12 cellular contexts compared by ENCODE assay signal in the genomic region with DNA sequence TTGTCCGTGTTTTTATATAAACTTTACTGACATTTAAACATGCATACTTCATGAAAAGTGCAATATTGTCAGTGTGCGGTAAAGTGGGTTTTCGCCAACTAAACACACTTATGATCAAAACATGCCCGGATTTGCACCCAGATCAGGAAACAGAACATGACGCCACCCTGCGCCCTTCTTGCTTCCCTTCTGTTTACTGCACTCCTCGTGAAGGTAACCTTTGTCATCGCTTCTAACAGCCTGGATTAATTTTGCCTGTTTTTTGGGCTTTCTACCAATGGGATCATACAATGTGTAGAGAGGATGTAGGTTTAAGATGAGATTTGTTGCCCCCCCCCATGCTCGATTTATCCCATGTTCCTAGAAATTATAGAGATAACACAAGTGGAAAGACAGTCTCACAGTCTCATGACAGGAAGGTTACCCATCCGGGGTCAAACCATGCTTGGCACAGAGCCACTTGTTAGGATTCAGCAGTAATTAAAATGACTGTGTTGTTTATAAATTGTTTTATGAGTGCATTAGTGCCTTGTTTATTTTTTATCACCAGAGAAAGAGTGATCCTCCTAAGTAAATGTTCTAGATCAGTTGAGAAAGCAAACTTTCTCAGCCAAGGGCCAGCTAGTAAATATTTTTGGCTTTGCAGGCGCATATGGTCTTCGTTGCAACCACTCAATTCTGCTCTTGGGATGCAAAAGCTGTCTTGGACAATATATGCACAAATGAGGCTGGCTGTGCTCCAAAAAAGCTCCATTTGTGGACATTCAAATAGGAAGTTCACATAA.
DNase-seq lines count a peak whose midpoint lies in the region; ATAC-seq and TF ChIP-seq lines count a peak whose summit lies in the region.
"Had no signal": no experiment of that assay in that cellular context is flagged by ENCODE, and none has a peak within 500 bp of the region (broad histone marks: within the 10 kb centered on the region; RNA-seq: fewer than 3 reads in every experiment).

No MANE protein-coding gene starts in this region.

- H3K4me1 ChIP-seq in SJCRH30, result peaks cover 7% of the 10 kb centered on the region

- H3K9me3 ChIP-seq in SJCRH30 (replicated peaks), result no peaks in the 10 kb centered on the region; the same call in 1 of the 2 replicates

- ATAC-seq in GM18873 (IDR thresholded peaks at IDR 0.05; ENCODE audit: low FRiP score, unreplicated experiment), result no peak
- no peak for ATAC-seq in GM21515 (IDR thresholded peaks at IDR 0.05; ENCODE audit: unreplicated experiment)

- peak overlapping the region; percentile 84 for H3K27ac Mint-ChIP-seq in HFFc6
- H3K27ac Mint-ChIP-seq: dendritic cell treated with granulocyte-macrophage colony-stimulating factor and Interleukin-4, amounts not matched to agents 40 ng/mL and 50 ng/mL, for 4 days had no signal

- peak overlapping the region; percentile 37 for H3K4me3 ChIP-seq in coronary artery
- H3K4me3 ChIP-seq in SJCRH30, result no peak overlapping the region

- peaks cover 55% of the 10 kb centered on the region for H3K4me1 Mint-ChIP-seq in HFFc6 (ENCODE audit: low read depth)

- DNase-seq in AG08396 (ENCODE audit: low spot score), result peak; percentile 24
- DNase-seq in HFFc6, result peak; percentile 37
- DNase-seq in coronary artery (ENCODE audit: low spot score), result no peak
- peak; percentile 71 to 93 for DNase-seq in lung microvascular endothelial cell (ENCODE audit: low read depth in 2 of 2)
- DNase-seq in NCI-H1092 treated with DMSO at 0.1 percent for 48 hours (lab: John Stamatoyannopoulos, UW), result no peak
- no peak for DNase-seq in SJCRH30
- DNase-seq: DMS53; NCI-H524; stimulated activated CD8-positive, alpha-beta memory T cell treated with anti-CD3 and anti-CD28 coated beads, Interleukin-4, amount 100 ng/mL, for 48 hours had no signal

- peaks cover 9% of the 10 kb centered on the region for H3K27me3 Mint-ChIP-seq in HFFc6 (ENCODE audit: insufficient read depth)
- H3K27me3 Mint-ChIP-seq: dendritic cell treated with granulocyte-macrophage colony-stimulating factor and Interleukin-4, amounts not matched to agents 40 ng/mL and 50 ng/mL, for 4 days had no signal

- TF ChIP-seq CTCF in HFFc6 (IDR thresholded peaks at IDR 0.05), result no peak
- TF ChIP-seq CTCF in coronary artery (IDR thresholded peaks at IDR 0.05), result no peak

- H3K27ac ChIP-seq in coronary artery (peak overlapping the region; percentile 48 to 89), SJCRH30 (no peak overlapping the region)

- H3K4me3 Mint-ChIP-seq in HFFc6, result peak overlapping the region; percentile 60
- H3K4me3 Mint-ChIP-seq: dendritic cell treated with granulocyte-macrophage colony-stimulating factor and Interleukin-4, amounts not matched to agents 40 ng/mL and 50 ng/mL, for 4 days had no signal

- H3K36me3 Mint-ChIP-seq in HFFc6 (ENCODE audit: low read depth), result peaks cover 18% of the 10 kb centered on the region

- peaks cover 3% of the 10 kb centered on the region; the same call in 1 of the 2 replicates for H3K9me3 Mint-ChIP-seq in HFFc6

- H3K36me3 ChIP-seq in SJCRH30, result 0 out of 2 replicates have a peak, but pooled peaks cover 2% of the 10 kb centered on the region

- H3K27me3 ChIP-seq in SJCRH30, result no peaks in the 10 kb centered on the region

Comparison
In these comparisons a context has a peak if more than half of its experiments do, and no peak if none do; other contexts are left out.
1. DNase-seq: peak in AG08396 (single experiment), HFFc6 (single experiment) and lung microvascular endothelial cell (2 of 2); none in coronary artery (single experiment), NCI-H1092 treated with DMSO at 0.1 percent for 48 hours (single experiment) and SJCRH30 (0 of 2).